24 cellular contexts compared by ENCODE assay signal in the genomic region with DNA sequence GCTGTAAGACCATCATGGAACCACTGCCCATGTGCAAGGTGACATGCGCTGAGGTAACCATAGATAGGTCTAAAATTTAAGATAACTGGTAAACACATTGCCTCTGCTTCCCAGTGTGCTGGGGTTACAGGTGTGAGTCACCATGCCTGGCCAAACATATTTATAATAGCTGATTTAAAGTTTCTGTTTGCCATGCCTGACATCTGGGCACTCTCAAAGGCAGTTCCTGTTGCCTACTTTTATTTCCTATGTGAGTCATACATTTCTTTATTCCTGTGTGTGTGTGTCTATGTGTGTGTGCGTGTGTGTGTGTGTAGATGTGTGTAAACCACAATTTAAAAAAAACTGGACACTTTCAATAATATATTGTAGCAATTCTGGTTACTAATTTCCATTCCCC.
DNase-seq lines count a peak whose midpoint lies in the region; ATAC-seq and TF ChIP-seq lines count a peak whose summit lies in the region.
"Had no signal": no experiment of that assay in that cellular context is flagged by ENCODE, and none has a peak within 500 bp of the region (broad histone marks: within the 10 kb centered on the region; RNA-seq: fewer than 3 reads in every experiment).

No MANE protein-coding gene starts in this region.

- POLR2A ChIA-PET in MCF 10A (lab: Yijun Ruan, JAX), result interaction anchor here (0.6 to 0.7 kb wide), 2 partner anchors 17 to 417 kb away, joined by 3 read pairs; no protein-coding TSS in a partner anchor

- peak; percentile 41 for DNase-seq in MCF 10A (ENCODE audit: unreplicated experiment)
- no peak for DNase-seq in breast epithelium (ENCODE audit: low spot score in 2 of 2)
- peak; percentile 46 for DNase-seq in SW480 (ENCODE audit: low spot score)
- DNase-seq in fibroblast of villous mesenchyme (ENCODE audit: low read depth), result peak; percentile 40
- no peak for DNase-seq in NCI-H2227 (lab: John Stamatoyannopoulos, UW; ENCODE audit: unreplicated experiment)
- no peak for DNase-seq in stimulated activated CD4-positive, alpha-beta T cell treated with anti-CD3 and anti-CD28 coated beads, Interleukin-4, amount 100 ng/mL, for 1 hour
- no peak for DNase-seq in gastrocnemius medialis
- no peak for DNase-seq in prostate gland (ENCODE audit: low spot score)
- DNase-seq: 8988T; activated CD4-positive, alpha-beta T cell treated with anti-CD3 and anti-CD28 coated beads for 1 hour; activated CD8-positive, alpha-beta T cell treated with anti-CD3 and anti-CD28 coated beads, Interleukin-2, amount 10 ng/mL, durations not matched to agents 7 days and 5 days; BE2C; COR-L47; DND-41; KBM-7; NCI-H1694; NCI-H774; SHP77 treated with DMSO at 0.1 percent for 48 hours; small intestine; stimulated activated naive CD4-positive, alpha-beta T cell; SW 1271 had no signal

- no peak overlapping the region for H3K27ac Mint-ChIP-seq in MCF 10A (ENCODE audit: low read depth, unreplicated experiment)
- H3K27ac Mint-ChIP-seq: activated CD8-positive, alpha-beta T cell treated with anti-CD3 and anti-CD28 coated beads, Interleukin-2, amount 10 ng/mL, durations not matched to agents 7 days and 5 days; dendritic cell treated with granulocyte-macrophage colony-stimulating factor and Interleukin-4, amounts not matched to agents 40 ng/mL and 50 ng/mL, for 4 days had no signal

- H3K9me3 Mint-ChIP-seq in MCF 10A (ENCODE audit: unreplicated experiment), result peaks cover 7% of the 10 kb centered on the region

- in situ Hi-C loops in gastrocnemius medialis (cut with MboI; ENCODE audit: low sequenced_read_pairs in 4 of 4), result loop anchor here in 1 of 4 donors (25.0 kb wide), 1 partner anchor 96 kb away; no protein-coding TSS in a partner anchor

- CTCF ChIA-PET in MCF 10A (lab: Yijun Ruan, JAX), result interaction anchor here (0.6 kb wide), 1 partner anchor 76 kb away, joined by 3 read pairs; no protein-coding TSS in a partner anchor

- BruUV-seq in MCF 10A (replicated peaks; lab: Mats Ljungman, UMichigan), result no TSS peak

- H3K4me3 ChIP-seq in breast epithelium (no peak overlapping the region), fibroblast of villous mesenchyme (ENCODE audit: low read depth, low read length) (no peak overlapping the region), gastrocnemius medialis (no peak overlapping the region), prostate gland (no peak overlapping the region)
- H3K4me3 ChIP-seq: cardiac muscle cell had no signal

- TF ChIP-seq CTCF in MCF 10A (IDR thresholded peaks at IDR 0.05; ENCODE audit: unreplicated experiment), result no peak
- TF ChIP-seq CTCF in breast epithelium (IDR thresholded peaks at IDR 0.05), result no peak
- TF ChIP-seq CTCF in fibroblast of villous mesenchyme (IDR thresholded peaks at IDR 0.05; ENCODE audit: insufficient read depth, low read depth, low read length), result no peak
- TF ChIP-seq CTCF in gastrocnemius medialis (IDR thresholded peaks at IDR 0.05 in 4 of 5, conservative IDR thresholded peaks at IDR 0.05 in 1 of 5), result no peak
- no peak for TF ChIP-seq CTCF in prostate gland (IDR thresholded peaks at IDR 0.05)

- no peak for ATAC-seq in gastrocnemius medialis
- ATAC-seq: activated CD8-positive, alpha-beta T cell treated with anti-CD3 and anti-CD28 coated beads, Interleukin-2, amount 10 ng/mL, durations not matched to agents 7 days and 5 days had no signal

- H3K9me3 ChIP-seq in breast epithelium (no peaks in the 10 kb centered on the region), gastrocnemius medialis (no peaks in the 10 kb centered on the region), prostate gland (no peaks in the 10 kb centered on the region)
- H3K9me3 ChIP-seq: BE2C, neutrophil had no signal

- WGBS in prostate gland, result 98% methylated on average over 2 of the region's 2 CpGs

- H3K27me3 ChIP-seq in breast epithelium, result no peaks in the 10 kb centered on the region
- no peaks in the 10 kb centered on the region for H3K27me3 ChIP-seq in gastrocnemius medialis
- H3K27me3 ChIP-seq in prostate gland (replicated peaks; ENCODE audit: insufficient read depth), result no peaks in the 10 kb centered on the region
- H3K27me3 ChIP-seq: BE2C, cardiac muscle cell, neutrophil had no signal

- no peaks in the 10 kb centered on the region for H3K4me1 Mint-ChIP-seq in MCF 10A (ENCODE audit: insufficient read depth, unreplicated experiment)

- H3K4me1 ChIP-seq in breast epithelium, result no peaks in the 10 kb centered on the region
- no peaks in the 10 kb centered on the region for H3K4me1 ChIP-seq in gastrocnemius medialis
- H3K4me1 ChIP-seq in prostate gland (replicated peaks), result no peaks in the 10 kb centered on the region
- H3K4me1 ChIP-seq: BE2C had no signal

- no peak overlapping the region for H3K4me3 Mint-ChIP-seq in MCF 10A (ENCODE audit: unreplicated experiment)
- H3K4me3 Mint-ChIP-seq: activated CD8-positive, alpha-beta T cell treated with anti-CD3 and anti-CD28 coated beads, Interleukin-2, amount 10 ng/mL, durations not matched to agents 7 days and 5 days; dendritic cell treated with granulocyte-macrophage colony-stimulating factor and Interleukin-4, amounts not matched to agents 40 ng/mL and 50 ng/mL, for 4 days had no signal

- TF ChIP-seq POLR2A in breast epithelium (IDR thresholded peaks at IDR 0.05) (no peak), gastrocnemius medialis (IDR thresholded peaks at IDR 0.05) (no peak), prostate gland (IDR thresholded peaks at IDR 0.05) (no peak)

- intact Hi-C loops in MCF 10A (cut with micrococcal nuclease), result no loop called here
- intact Hi-C loops in breast epithelium (cut with DNase I; ENCODE audit: low total_unique reads), result no loop called here
- intact Hi-C loops in gastrocnemius medialis (cut with DNase I; ENCODE audit: low total_unique reads), result no loop called here
- intact Hi-C loops in prostate gland (cut with DNase I), result no loop called here

- H3K36me3 Mint-ChIP-seq in MCF 10A (ENCODE audit: insufficient read depth, unreplicated experiment), result no peaks in the 10 kb centered on the region

- no peaks in the 10 kb centered on the region for H3K27me3 Mint-ChIP-seq in MCF 10A (ENCODE audit: insufficient read depth, unreplicated experiment)
- H3K27me3 Mint-ChIP-seq: dendritic cell treated with granulocyte-macrophage colony-stimulating factor and Interleukin-4, amounts not matched to agents 40 ng/mL and 50 ng/mL, for 4 days had no signal

- H3K27ac ChIP-seq in breast epithelium (no peak overlapping the region), gastrocnemius medialis (no peak overlapping the region), prostate gland (no peak overlapping the region)
- H3K27ac ChIP-seq: cardiac muscle cell, neutrophil had no signal

- H3K36me3 ChIP-seq in breast epithelium (no peaks in the 10 kb centered on the region), gastrocnemius medialis (no peaks in the 10 kb centered on the region), prostate gland (no peaks in the 10 kb centered on the region)
- H3K36me3 ChIP-seq: BE2C, cardiac muscle cell, neutrophil had no signal

Comparison
In these comparisons a context has a peak if more than half of its experiments do, and no peak if none do; other contexts are left out.
1. DNase-seq: peak in MCF 10A (single experiment), SW480 (single experiment) and fibroblast of villous mesenchyme (single experiment); none in breast epithelium (0 of 2), NCI-H2227 (single experiment), stimulated activated CD4-positive, alpha-beta T cell treated with anti-CD3 and anti-CD28 coated beads, Interleukin-4, amount 100 ng/mL, for 1 hour (single experiment), gastrocnemius medialis (0 of 2) and prostate gland (single experiment).